2 cellular contexts compared by ENCODE assay signal in genomic region chr3:52843116-52843865, GRCh38.
TF ChIP-seq lines count a peak whose summit lies in the region.

No MANE protein-coding gene starts in this region.

TF ChIP-seq in liver, 16 proteins besides CTCF, POLR2A, EP300 and RAD21:
- TF ChIP-seq FOXA2 (IDR thresholded peaks at IDR 0.05) = no peak
- no peak for TF ChIP-seq TAF1 (conservative IDR thresholded peaks at IDR 0.05)
- TF ChIP-seq ZBTB33 (IDR thresholded peaks at IDR 0.05) = no peak
- no peak for TF ChIP-seq MAX (IDR thresholded peaks at IDR 0.05)
- no peak for TF ChIP-seq JUND (IDR thresholded peaks at IDR 0.05)
- TF ChIP-seq REST (IDR thresholded peaks at IDR 0.05) = no peak
- no peak for TF ChIP-seq SP1 (IDR thresholded peaks at IDR 0.05)
- TF ChIP-seq HNF4A (conservative IDR thresholded peaks at IDR 0.05) = no peak
- TF ChIP-seq ATF3 (IDR thresholded peaks at IDR 0.05) = no peak
- TF ChIP-seq HNF4G (IDR thresholded peaks at IDR 0.05) = no peak
- no peak for TF ChIP-seq GABPA (IDR thresholded peaks at IDR 0.05 in 1 of 2, conservative IDR thresholded peaks at IDR 0.05 in 1 of 2)
- TF ChIP-seq YY1 (IDR thresholded peaks at IDR 0.05) = no peak
- TF ChIP-seq EGR1 (IDR thresholded peaks at IDR 0.05; ENCODE audit: low read depth in 2 of 2) = no peak
- TF ChIP-seq NR2F2 (IDR thresholded peaks at IDR 0.05) = no peak
- TF ChIP-seq FOXA1 (IDR thresholded peaks at IDR 0.05) = no peak
- no peak for TF ChIP-seq RXRA (IDR thresholded peaks at IDR 0.05)

TF ChIP-seq in HepG2, 621 proteins besides CTCF, POLR2A, EP300 and RAD21:
- TF ChIP-seq ZFAT (CRISPR knock-in tag; conservative IDR thresholded peaks at IDR 0.05) (no peak), ZNF251 (CRISPR knock-in tag; IDR thresholded peaks at IDR 0.05) (no peak), MED13 (CRISPR knock-in tag; IDR thresholded peaks at IDR 0.05) (no peak), SNAPC5 (CRISPR knock-in tag; IDR thresholded peaks at IDR 0.05; ENCODE audit: borderline replicate concordance) (no peak)
